ENCODE assay signal across 8 cellular contexts in the genomic region with DNA sequence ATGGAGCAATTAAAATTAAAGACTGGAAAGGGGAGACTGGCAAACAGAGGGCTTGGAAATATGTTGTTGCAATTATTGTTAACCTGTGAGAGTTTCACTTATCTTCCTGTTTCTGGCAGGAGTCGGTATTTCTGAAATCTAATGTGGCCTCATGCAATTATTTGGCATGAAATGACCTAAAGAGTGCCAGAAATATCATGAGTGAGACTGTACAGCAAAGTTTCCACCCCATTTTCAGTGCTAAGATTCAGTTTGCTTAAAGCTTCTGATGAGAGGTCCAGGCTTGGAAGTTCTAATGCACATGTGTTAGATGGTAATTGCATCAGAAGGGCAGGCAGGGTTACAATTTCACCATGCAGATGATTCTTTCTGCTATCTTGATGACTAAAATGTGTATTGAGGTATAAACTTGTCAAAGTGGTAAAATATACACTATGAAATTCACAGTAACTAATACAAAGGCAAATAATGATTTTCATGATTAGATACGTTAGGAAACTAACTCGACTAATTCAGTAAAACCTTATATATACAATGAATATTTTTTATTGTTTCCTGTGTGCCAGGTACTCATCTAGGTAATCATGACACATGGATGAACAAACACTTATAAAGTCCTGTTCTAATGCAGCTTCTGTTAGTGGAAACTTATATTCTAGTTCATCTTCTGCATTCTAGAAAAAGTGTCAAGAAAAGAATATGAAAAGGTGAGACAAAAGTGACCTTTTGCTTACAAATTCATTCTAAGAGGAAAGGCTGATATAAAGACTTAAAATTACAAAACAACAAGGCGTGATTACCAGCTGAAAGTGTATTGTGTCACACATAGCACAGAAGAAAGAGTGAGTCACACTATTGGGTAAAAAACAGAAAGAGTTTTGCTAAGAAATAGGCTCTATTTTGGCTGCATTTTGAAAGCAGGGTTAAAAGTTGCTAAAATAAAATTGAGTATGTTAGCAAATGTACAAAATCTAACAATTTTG.
DNase-seq lines count a peak whose midpoint lies in the region; ATAC-seq and TF ChIP-seq lines count a peak whose summit lies in the region.

No MANE protein-coding gene starts in this region.

- DNase-seq in EL: peak; percentile 53
- peak; percentile 64 to 84 for DNase-seq in NCI-H446 (lab: John Stamatoyannopoulos, UW)
- peak; percentile 88 for DNase-seq in choroid plexus epithelial cell (ENCODE audit: low read depth)
- no peak for DNase-seq in activated T-helper 2 cell treated with anti-CD3 and anti-CD28 coated beads, Interferon-gamma antibody, Interleukin-2, Interleukin-4, amounts not matched to agents 10 μg/mL and 5 μg/mL and 100 μg/mL, durations not matched to agents 14 hours and 24 hours and 36 hours (ENCODE audit: low spot score)
- DNase-seq in DMS79 (lab: John Stamatoyannopoulos, UW): no peak

- no peaks in the 10 kb centered on the region for H3K9me3 ChIP-seq in neuron (ENCODE audit: low read length)

- no peaks in the 10 kb centered on the region for H3K36me3 ChIP-seq in neuron (ENCODE audit: insufficient read depth, low read length)

- no peaks in the 10 kb centered on the region for H3K27me3 Mint-ChIP-seq in activated T-helper 2 cell treated with anti-CD3 and anti-CD28 coated beads, Interferon-gamma antibody, Interleukin-2, Interleukin-4, amounts not matched to agents 10 μg/mL and 5 μg/mL and 100 μg/mL, durations not matched to agents 14 hours and 24 hours and 36 hours (ENCODE audit: low read depth)

- H3K4me1 ChIP-seq in neuron (ENCODE audit: insufficient read depth, low read length): no peaks in the 10 kb centered on the region

- H3K4me3 ChIP-seq in choroid plexus epithelial cell (ENCODE audit: low read depth, low read length): no peak overlapping the region
- no peak overlapping the region for H3K4me3 ChIP-seq in neuron (ENCODE audit: low read length)

- peak overlapping the region; percentile 19 for H2AFZ ChIP-seq in neuron (ENCODE audit: low read depth, low read length)

- no peaks in the 10 kb centered on the region for H3K9me3 Mint-ChIP-seq in activated T-helper 2 cell treated with anti-CD3 and anti-CD28 coated beads, Interferon-gamma antibody, Interleukin-2, Interleukin-4, amounts not matched to agents 10 μg/mL and 5 μg/mL and 100 μg/mL, durations not matched to agents 14 hours and 24 hours and 36 hours

- no peak overlapping the region for H3K4me3 Mint-ChIP-seq in activated T-helper 2 cell treated with anti-CD3 and anti-CD28 coated beads, Interferon-gamma antibody, Interleukin-2, Interleukin-4, amounts not matched to agents 10 μg/mL and 5 μg/mL and 100 μg/mL, durations not matched to agents 14 hours and 24 hours and 36 hours (ENCODE audit: low read depth)

- intact Hi-C loops in activated T-helper 2 cell treated with anti-CD3 and anti-CD28 coated beads, Interferon-gamma antibody, Interleukin-2, Interleukin-4, amounts not matched to agents 10 μg/mL and 5 μg/mL and 100 μg/mL, durations not matched to agents 14 hours and 24 hours and 36 hours (cut with micrococcal nuclease): no loop called here

- ATAC-seq in HG03175 (IDR thresholded peaks at IDR 0.05; ENCODE audit: unreplicated experiment) (no peak), HG02884 (IDR thresholded peaks at IDR 0.05; ENCODE audit: unreplicated experiment) (no peak)

- no peak for TF ChIP-seq CTCF in choroid plexus epithelial cell (conservative IDR thresholded peaks at IDR 0.05; ENCODE audit: low read depth, low read length)

- H3K36me3 Mint-ChIP-seq in activated T-helper 2 cell treated with anti-CD3 and anti-CD28 coated beads, Interferon-gamma antibody, Interleukin-2, Interleukin-4, amounts not matched to agents 10 μg/mL and 5 μg/mL and 100 μg/mL, durations not matched to agents 14 hours and 24 hours and 36 hours (ENCODE audit: low read depth): no peaks in the 10 kb centered on the region

- H3K4me1 Mint-ChIP-seq in activated T-helper 2 cell treated with anti-CD3 and anti-CD28 coated beads, Interferon-gamma antibody, Interleukin-2, Interleukin-4, amounts not matched to agents 10 μg/mL and 5 μg/mL and 100 μg/mL, durations not matched to agents 14 hours and 24 hours and 36 hours (ENCODE audit: low read depth): no peaks in the 10 kb centered on the region

- H3K27me3 ChIP-seq in neuron (ENCODE audit: insufficient read depth, low read length): no peaks in the 10 kb centered on the region

- H3K27ac Mint-ChIP-seq in activated T-helper 2 cell treated with anti-CD3 and anti-CD28 coated beads, Interferon-gamma antibody, Interleukin-2, Interleukin-4, amounts not matched to agents 10 μg/mL and 5 μg/mL and 100 μg/mL, durations not matched to agents 14 hours and 24 hours and 36 hours: no peak overlapping the region

Comparison
In these comparisons a context has a peak if more than half of its experiments do, and no peak if none do; other contexts are left out.
1. DNase-seq: peak in EL (single experiment), NCI-H446 (2 of 2) and choroid plexus epithelial cell (single experiment); none in activated T-helper 2 cell treated with anti-CD3 and anti-CD28 coated beads, Interferon-gamma antibody, Interleukin-2, Interleukin-4, amounts not matched to agents 10 μg/mL and 5 μg/mL and 100 μg/mL, durations not matched to agents 14 hours and 24 hours and 36 hours (single experiment) and DMS79 (single experiment).